Comparison of ENCODE assay signal across 21 cellular contexts in genomic region chr5:121692163-121692562, GRCh38.
"Had no signal": no experiment of that assay in that cellular context is flagged by ENCODE, and none has a peak within 500 bp of the region (broad histone marks: within the 10 kb centered on the region; RNA-seq: fewer than 3 reads in every experiment).

No MANE protein-coding gene starts in this region.

- ATAC-seq: T-cell had no signal

- H3K27ac Mint-ChIP-seq: IgD-negative memory B cell, T-cell had no signal

- H3K27ac ChIP-seq: KMS-11 had no signal

- H3K4me1 Mint-ChIP-seq: IgD-negative memory B cell, T-cell had no signal

- H3K9me3 ChIP-seq: SK-N-SH had no signal

- H3K9ac ChIP-seq: KMS-11, SK-N-SH had no signal

- DNase-seq: Kasumi-1, MM.1S, NCI-H1092 treated with DMSO at 0.1 percent for 48 hours, NCI-H1436, NCI-H187, NCI-H2029, NCI-H2081 treated with DMSO at 0.1 percent for 48 hours, NCI-H2171, NCI-H446, NCI-H510A, NCI-H524 treated with DMSO at 0.1 percent for 48 hours, NCI-H774, Right ventricle myocardium superior, RPMI8226, SIG-M5, SK-N-SH, T-cell had no signal

- H3K4me3 ChIP-seq: K562 had no signal

- FAIRE-seq: RCC 7860 had no signal

- H3K27me3 Mint-ChIP-seq: IgD-negative memory B cell, T-cell had no signal

- H3K4me3 Mint-ChIP-seq: IgD-negative memory B cell, T-cell had no signal

- H3K36me3 Mint-ChIP-seq: T-cell had no signal
